ENCODE assay signal across 11 cellular contexts in the genomic region with DNA sequence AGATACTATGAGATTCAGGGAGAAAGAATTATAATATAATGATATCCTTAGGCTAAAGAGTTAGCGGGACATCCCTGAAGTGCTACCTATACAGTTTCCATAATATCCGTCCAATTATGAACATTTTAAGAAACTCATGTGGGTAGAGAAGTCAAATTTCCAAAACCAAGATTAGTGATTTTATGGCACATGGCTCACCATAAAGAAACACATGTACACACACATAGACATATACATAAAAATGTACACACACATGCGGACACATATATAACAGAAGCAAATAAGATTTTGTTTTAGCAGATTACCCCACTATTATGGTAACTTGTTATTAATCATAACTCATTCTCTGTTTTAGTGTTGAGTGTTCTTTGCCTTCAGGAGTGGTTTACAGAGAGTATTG.
"Had no signal": no experiment of that assay in that cellular context is flagged by ENCODE, and none has a peak within 500 bp of the region (broad histone marks: within the 10 kb centered on the region; RNA-seq: fewer than 3 reads in every experiment).

No MANE protein-coding gene starts in this region.

- ATAC-seq: GM23338, HCT116 had no signal

- H3K9ac ChIP-seq: GM23248 had no signal

- DNase-seq: GM23248, GOT3, H7, H9, HCEC 1CT, HFFc6 had no signal

- H3K27ac ChIP-seq: GM23248 had no signal

- H3K9me3 ChIP-seq: HAP-1 had no signal

- H3K4me3 ChIP-seq: GM23248, GM23338, HAP-1 had no signal

- H3K4me1 ChIP-seq: HAP-1 had no signal

- H3K4me2 ChIP-seq: GM23338 had no signal

- H2AFZ ChIP-seq: GM23248, GM23338 had no signal

- H3K36me3 ChIP-seq: HAP-1 had no signal

- FAIRE-seq: H1, H54 had no signal
